In the genomic region with DNA sequence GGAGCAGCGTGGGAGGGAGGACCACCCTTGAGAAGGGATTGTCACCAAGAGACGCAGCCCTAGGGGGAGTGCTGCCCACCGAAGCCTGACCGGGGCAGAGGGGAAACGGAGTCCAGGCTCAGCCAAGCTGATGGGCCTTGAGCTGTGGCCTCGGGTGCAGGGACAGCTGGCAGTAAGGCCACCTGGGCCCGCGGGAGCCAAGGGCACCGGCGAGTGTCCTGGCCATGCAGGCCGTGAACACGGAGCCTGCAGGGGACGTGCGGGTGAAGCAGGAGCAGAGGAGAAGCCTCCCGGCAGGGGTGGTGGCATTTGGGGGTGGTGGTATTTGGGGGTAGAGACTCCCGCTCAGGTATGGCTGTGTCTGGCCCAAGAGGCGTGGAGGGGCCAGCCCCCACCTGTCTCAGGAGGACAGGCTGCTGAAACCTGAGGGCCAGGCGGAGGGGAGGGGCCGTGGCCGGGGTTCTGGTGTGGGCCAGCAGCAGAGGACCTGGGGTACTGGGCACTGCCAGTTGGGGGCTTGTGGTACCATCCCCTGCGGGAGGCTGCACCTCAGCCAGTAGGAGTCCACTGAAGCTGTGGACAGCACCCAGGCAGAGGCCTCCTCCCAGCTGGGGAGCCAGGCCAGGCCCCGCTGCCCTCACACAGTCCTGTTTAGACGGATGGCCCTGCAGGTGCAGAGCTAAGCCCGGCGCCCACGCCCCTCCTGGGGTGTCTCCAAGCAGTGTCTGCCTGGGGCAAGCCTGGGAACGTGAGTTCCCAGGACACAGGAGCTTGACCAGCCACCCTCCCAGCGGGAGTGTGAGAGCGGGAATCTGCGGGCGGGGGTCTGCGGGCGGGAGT, we compare ENCODE assay signal across 22 cellular contexts. TPM values are rescaled to one million over a fixed set of nuclear protein-coding genes. Genes with fewer than 3 reads are reported as not detected.
DNase-seq lines count a peak whose midpoint lies in the region; ATAC-seq, FAIRE-seq and TF ChIP-seq lines count a peak whose summit lies in the region.
"Had no signal": no experiment of that assay in that cellular context is flagged by ENCODE, and none has a peak within 500 bp of the region (broad histone marks: within the 10 kb centered on the region; RNA-seq: fewer than 3 reads in every experiment).

No MANE protein-coding gene starts in this region.

- no peak overlapping the region for H2AFZ ChIP-seq in trophoblast cell (ENCODE audit: insufficient read depth, low read length, poor library complexity)

- intact Hi-C loops in Caco-2 (cut with micrococcal nuclease; ENCODE audit: unreplicated experiment), result no loop called here
- intact Hi-C loops in dendritic cell treated with granulocyte-macrophage colony-stimulating factor and Interleukin-4, amounts not matched to agents 40 ng/mL and 50 ng/mL, for 4 days (cut with micrococcal nuclease), result no loop called here

- DNase-seq in A549 (ENCODE audit: low read depth in 1 of 2, low spot score in 1 of 2) (no peak), Caco-2 (no peak), trophoblast cell (peak in 1 of 2 donors; percentile 17), SW480 (ENCODE audit: low spot score) (no peak), HT-29 (ENCODE audit: low spot score) (no peak), NCI-H774 (lab: John Stamatoyannopoulos, UW) (no peak)
- DNase-seq: CD4-positive, alpha-beta T cell; COR-L47; DMS153; EL; GF-D8; H9; KG1; NCI-H1092 treated with DMSO at 0.1 percent for 48 hours; NCI-H1436 treated with DMSO at 0.1 percent for 48 hours; NCI-H2029; NCI-H345; NCI-H524; NCI-H82 had no signal

- H3K4me3 Mint-ChIP-seq in Caco-2 (ENCODE audit: unreplicated experiment), result no peak overlapping the region
- no peak overlapping the region for H3K4me3 Mint-ChIP-seq in dendritic cell treated with granulocyte-macrophage colony-stimulating factor and Interleukin-4, amounts not matched to agents 40 ng/mL and 50 ng/mL, for 4 days
- H3K4me3 Mint-ChIP-seq: H9 had no signal

- TF ChIP-seq CTCF in A549 (IDR thresholded peaks at IDR 0.05) (no peak), Caco-2 (IDR thresholded peaks at IDR 0.05; ENCODE audit: insufficient read depth in 1 of 2, low read depth in 1 of 2, low read length in 1 of 2, severe bottlenecking in 1 of 2, unreplicated experiment in 1 of 2) (no peak)

- WGBS in A549 (ENCODE audit: missing lambda C conversion rate), result 89% methylated on average over 20 of the region's 33 CpGs
- no CpG with 5 or more reads among the region's 33 CpGs for WGBS in trophoblast cell (ENCODE audit: extremely low coverage, insufficient coverage, insufficient read length)

- peaks cover 11% of the 10 kb centered on the region for H3K4me1 Mint-ChIP-seq in Caco-2 (ENCODE audit: low read depth, unreplicated experiment)
- H3K4me1 Mint-ChIP-seq in dendritic cell treated with granulocyte-macrophage colony-stimulating factor and Interleukin-4, amounts not matched to agents 40 ng/mL and 50 ng/mL, for 4 days (ENCODE audit: low read depth), result peaks cover 63% of the 10 kb centered on the region

- H3K79me1 ChIP-seq in trophoblast cell (ENCODE audit: low read length), result peaks cover 6% of the 10 kb centered on the region

- no peak overlapping the region for H3K23ac ChIP-seq in trophoblast cell (ENCODE audit: low read length)

- BruUV-seq in Caco-2 (replicated peaks; lab: Mats Ljungman, UMichigan), result no TSS peak

- H3K27ac ChIP-seq in A549 (no peak overlapping the region), trophoblast cell (ENCODE audit: low read depth, low read length) (no peak overlapping the region)
- H3K27ac ChIP-seq: BLaER1, SJSA1 had no signal

- H2BK5ac ChIP-seq in trophoblast cell (ENCODE audit: low read depth, low read length, poor library complexity), result no peak overlapping the region

- peak; percentile 20 to 39; a peak in 3 of 6 replicates for ATAC-seq in A549

- POLR2A ChIA-PET in A549 (lab: Yijun Ruan, JAX), result no interaction called here
- POLR2A ChIA-PET in Caco-2 (lab: Charles Lee), result no interaction called here

- H3K27me3 ChIP-seq in Caco-2 (replicated peaks; ENCODE audit: control insufficient read depth, insufficient read depth, low read length) (no peaks in the 10 kb centered on the region), trophoblast cell (ENCODE audit: insufficient read depth, low read length) (no peaks in the 10 kb centered on the region)
- H3K27me3 ChIP-seq: BLaER1, SJSA1 had no signal

- no peak for TF ChIP-seq EP300 in A549 (IDR thresholded peaks at IDR 0.05)

- no peaks in the 10 kb centered on the region for H3K36me3 ChIP-seq in Caco-2 (ENCODE audit: control insufficient read depth, insufficient read depth, low read length)
- H3K36me3 ChIP-seq in trophoblast cell (ENCODE audit: control insufficient read depth in 1 of 2, insufficient read depth in 2 of 2, low read length in 2 of 2), result peaks cover 6 to 14% of the 10 kb centered on the region in 2 experiments

- no peak overlapping the region for H4K12ac ChIP-seq in trophoblast cell (ENCODE audit: low read depth, low read length)

- no peaks in the 10 kb centered on the region for H3K9me3 ChIP-seq in A549
- no peaks in the 10 kb centered on the region for H3K9me3 ChIP-seq in Caco-2
- H3K9me3 ChIP-seq in trophoblast cell (ENCODE audit: insufficient read depth, low read depth, low read length), result no peaks in the 10 kb centered on the region
- H3K9me3 ChIP-seq: BLaER1 had no signal

- peak overlapping the region; percentile 19 for H3K27ac Mint-ChIP-seq in Caco-2 (ENCODE audit: unreplicated experiment)
- H3K27ac Mint-ChIP-seq in dendritic cell treated with granulocyte-macrophage colony-stimulating factor and Interleukin-4, amounts not matched to agents 40 ng/mL and 50 ng/mL, for 4 days, result peak overlapping the region; percentile 45
- H3K27ac Mint-ChIP-seq: CD4-positive, alpha-beta T cell; H9 had no signal

- CTCF ChIA-PET in A549 (lab: Yijun Ruan, JAX) (interaction anchor here (0.6 to 2.1 kb wide), 7 partner anchors 7 to 56 kb away, joined by 3 to 5 read pairs (median 4); no protein-coding TSS in a partner anchor), Caco-2 (lab: Charles Lee) (interaction anchor here (0.6 kb wide), 1 partner anchor 14 kb away, joined by 4 read pairs; no protein-coding TSS in a partner anchor)

- no peak for TF ChIP-seq RAD21 in A549 (conservative IDR thresholded peaks at IDR 0.05 in 1 of 2, IDR thresholded peaks at IDR 0.05 in 1 of 2)

- no peak for TF ChIP-seq POLR2A in A549 (IDR thresholded peaks at IDR 0.05; ENCODE audit: low read length)

- H3K9me3 Mint-ChIP-seq in Caco-2 (ENCODE audit: unreplicated experiment), result no peaks in the 10 kb centered on the region
- no peaks in the 10 kb centered on the region for H3K9me3 Mint-ChIP-seq in dendritic cell treated with granulocyte-macrophage colony-stimulating factor and Interleukin-4, amounts not matched to agents 40 ng/mL and 50 ng/mL, for 4 days
- H3K9me3 Mint-ChIP-seq: CD4-positive, alpha-beta T cell; H9 had no signal

- H2BK120ac ChIP-seq in trophoblast cell (ENCODE audit: insufficient read depth, low read length, poor library complexity), result no peak overlapping the region

- no peak overlapping the region for H2BK12ac ChIP-seq in trophoblast cell (ENCODE audit: low read length)

- no peak overlapping the region for H3K14ac ChIP-seq in trophoblast cell (ENCODE audit: low read length)

- no peak for FAIRE-seq in A549 (lab: Jason Lieb, UNC)

- no peak overlapping the region for H4K8ac ChIP-seq in trophoblast cell (ENCODE audit: low read depth, low read length)

- H2AK5ac ChIP-seq in trophoblast cell (ENCODE audit: low read length), result no peak overlapping the region

- H3K4me2 ChIP-seq in A549 (no peak overlapping the region), trophoblast cell (ENCODE audit: low read length) (no peak overlapping the region)
- H3K4me2 ChIP-seq: BLaER1 had no signal

- H3K4me3 ChIP-seq in A549, result no peak overlapping the region
- no peak overlapping the region for H3K4me3 ChIP-seq in Caco-2 (ENCODE audit: low read depth, low read length)
- no peak overlapping the region for H3K4me3 ChIP-seq in trophoblast cell (ENCODE audit: low read depth, low read length)
- H3K4me3 ChIP-seq: BLaER1, SJSA1 had no signal

- no peaks in the 10 kb centered on the region for H3K27me3 Mint-ChIP-seq in Caco-2 (ENCODE audit: insufficient read depth, unreplicated experiment)
- no peaks in the 10 kb centered on the region for H3K27me3 Mint-ChIP-seq in dendritic cell treated with granulocyte-macrophage colony-stimulating factor and Interleukin-4, amounts not matched to agents 40 ng/mL and 50 ng/mL, for 4 days
- H3K27me3 Mint-ChIP-seq: CD4-positive, alpha-beta T cell had no signal

- H3K79me2 ChIP-seq in trophoblast cell (ENCODE audit: control insufficient read depth, insufficient read depth, low read length, poor library complexity), result peaks cover 11% of the 10 kb centered on the region

- H3K4me1 ChIP-seq in A549, result peaks cover 25% of the 10 kb centered on the region
- H3K4me1 ChIP-seq in Caco-2, result no peaks in the 10 kb centered on the region
- H3K4me1 ChIP-seq in trophoblast cell (ENCODE audit: control insufficient read depth in 1 of 2, insufficient read depth in 2 of 2, low read length in 2 of 2), result peaks cover 2 to 3% of the 10 kb centered on the region in 2 experiments

- no peak overlapping the region for H4K91ac ChIP-seq in trophoblast cell (ENCODE audit: low read depth, low read length)

- no peak overlapping the region for H3K9ac ChIP-seq in trophoblast cell (ENCODE audit: low read length)
- H3K9ac ChIP-seq: BLaER1 had no signal

- peak overlapping the region; percentile 49 for H3K4ac ChIP-seq in trophoblast cell (ENCODE audit: low read depth, low read length)

- H3K18ac ChIP-seq in trophoblast cell (ENCODE audit: low read length), result no peak overlapping the region

- H3K36me3 Mint-ChIP-seq in Caco-2 (ENCODE audit: insufficient read depth, unreplicated experiment), result peaks cover 67% of the 10 kb centered on the region
- peaks cover 76% of the 10 kb centered on the region for H3K36me3 Mint-ChIP-seq in dendritic cell treated with granulocyte-macrophage colony-stimulating factor and Interleukin-4, amounts not matched to agents 40 ng/mL and 50 ng/mL, for 4 days (ENCODE audit: low read depth)

RNA-seq across cellular contexts. Expression of a gene that starts 4.5 kb away (rescaled TPM):
- polyA plus RNA-seq in A549 (2011; rRNA removed) (24.2 and 25.3 TPM in 2 replicates), A549 (2017; fragmentation: RNase III; extraction: RNeasy Plus Mini Kit Qiagen cat#74134 plus additional on column Dnase treatment) (21.9 to 24.2 TPM (median 23.4 TPM) in 3 replicates)
- 54.1 and 57.2 TPM in 2 replicates for polyA plus RNA-seq in A549 (2012; cell fraction: cytosol; rRNA removed)
- 124 and 128 TPM in 2 replicates for polyA plus RNA-seq in A549 (2012; cell fraction: nucleus; rRNA removed)
- polyA minus RNA-seq in A549 (2011; rRNA and poly(A)+ RNA removed), result 10.2 and 13.5 TPM in 2 replicates
- 37.3 and 37.6 TPM in 2 replicates for total RNA-seq in Caco-2 (2022)
- 23.8 and 24.6 TPM in 2 replicates for polyA plus RNA-seq in trophoblast cell (2013)
- total RNA-seq in HT-29 (2014; rRNA removed; shearing (Covaris generic)), result 46.6 and 50.9 TPM in 2 replicates

RNA-seq across cellular contexts. Expression of a gene that starts 4.6 kb away (rescaled TPM):
- polyA plus RNA-seq in A549 (2011; rRNA removed) (27.2 and 32.6 TPM in 2 replicates), A549 (2017; fragmentation: RNase III; extraction: RNeasy Plus Mini Kit Qiagen cat#74134 plus additional on column Dnase treatment) (50.9 to 52.3 TPM (median 51.7 TPM) in 3 replicates)
- polyA plus RNA-seq in A549 (2012; cell fraction: cytosol; rRNA removed), result 83.2 and 96.4 TPM in 2 replicates
- polyA plus RNA-seq in A549 (2012; cell fraction: nucleus; rRNA removed), result 54.3 and 67.4 TPM in 2 replicates
- polyA minus RNA-seq in A549 (2011; rRNA and poly(A)+ RNA removed), result 18.3 and 18.5 TPM in 2 replicates
- 48.3 and 48.6 TPM in 2 replicates for total RNA-seq in Caco-2 (2022)
- polyA plus RNA-seq in trophoblast cell (2013), result 34.9 and 35.3 TPM in 2 replicates
- total RNA-seq in HT-29 (2014; rRNA removed; shearing (Covaris generic)), result 155 and 181 TPM in 2 replicates

RNA-seq across cellular contexts. Expression of a gene that starts 22.8 kb away (rescaled TPM):
- 0.31 and 0.42 TPM in 2 replicates for polyA plus RNA-seq in A549 (2011; rRNA removed)
- 0.32 and 0.52 TPM in 2 replicates for polyA plus RNA-seq in A549 (2012; cell fraction: cytosol; rRNA removed)
- polyA plus RNA-seq in A549 (2012; cell fraction: nucleus; rRNA removed), result 4.1 and 5.1 TPM in 2 replicates
- 0.26 to 0.51 TPM (median 0.32 TPM) in 3 replicates for polyA plus RNA-seq in A549 (2017; fragmentation: RNase III; extraction: RNeasy Plus Mini Kit Qiagen cat#74134 plus additional on column Dnase treatment)
- 0.66 and 1.4 TPM in 2 replicates for polyA minus RNA-seq in A549 (2011; rRNA and poly(A)+ RNA removed)
- 4.2 and 5.0 TPM in 2 replicates for total RNA-seq in Caco-2 (2022)
- 2.1 and 2.5 TPM in 2 replicates for polyA plus RNA-seq in trophoblast cell (2013)
- 8.2 and 14.1 TPM in 2 replicates for total RNA-seq in HT-29 (2014; rRNA removed; shearing (Covaris generic))

RNA-seq across cellular contexts. Expression of a gene that starts 46.8 kb away (rescaled TPM):
- 131 and 170 TPM in 2 replicates for polyA plus RNA-seq in A549 (2011; rRNA removed)
- polyA plus RNA-seq in A549 (2012; cell fraction: cytosol; rRNA removed), result 90.3 and 102 TPM in 2 replicates
- polyA plus RNA-seq in A549 (2012; cell fraction: nucleus; rRNA removed), result 160 and 187 TPM in 2 replicates
- polyA plus RNA-seq in A549 (2017; fragmentation: RNase III; extraction: RNeasy Plus Mini Kit Qiagen cat#74134 plus additional on column Dnase treatment), result 207 to 210 TPM (median 208 TPM) in 3 replicates
- polyA minus RNA-seq in A549 (2011; rRNA and poly(A)+ RNA removed), result 71.2 and 83.1 TPM in 2 replicates
- 178 and 199 TPM in 2 replicates for total RNA-seq in Caco-2 (2022)
- 191 and 198 TPM in 2 replicates for polyA plus RNA-seq in trophoblast cell (2013)
- total RNA-seq in HT-29 (2014; rRNA removed; shearing (Covaris generic)), result 90.1 and 116 TPM in 2 replicates

RNA-seq across cellular contexts. Expression of a gene that starts 58.2 kb away (rescaled TPM):
- polyA plus RNA-seq in A549 (2011; rRNA removed) (17.2 and 20.7 TPM in 2 replicates), A549 (2017; fragmentation: RNase III; extraction: RNeasy Plus Mini Kit Qiagen cat#74134 plus additional on column Dnase treatment) (37.6 to 41.2 TPM (median 38.2 TPM) in 3 replicates)
- 47.0 and 63.2 TPM in 2 replicates for polyA plus RNA-seq in A549 (2012; cell fraction: cytosol; rRNA removed)
- polyA plus RNA-seq in A549 (2012; cell fraction: nucleus; rRNA removed), result 182 and 202 TPM in 2 replicates
- 6.3 and 10.8 TPM in 2 replicates for polyA minus RNA-seq in A549 (2011; rRNA and poly(A)+ RNA removed)
- total RNA-seq in Caco-2 (2022), result 31.2 and 37.7 TPM in 2 replicates
- polyA plus RNA-seq in trophoblast cell (2013), result 24.9 and 25.4 TPM in 2 replicates
- 29.1 and 32.0 TPM in 2 replicates for total RNA-seq in HT-29 (2014; rRNA removed; shearing (Covaris generic))
